In genomic region chr15:43791993-43792760, GRCh38 we compare ENCODE assay signal across 1 cellular context.
TF ChIP-seq lines count a peak whose summit lies in the region.

Gene SERF2 (plus strand): TSS chr15:43792320. CDS start chr15:43792377, 57 bp downstream.

TF ChIP-seq in K562, 482 proteins besides CTCF, POLR2A, EP300 and RAD21 (continued from another document and continues in another):
- TF ChIP-seq AFF4 (CRISPR knock-in tag; IDR thresholded peaks at IDR 0.05) (peak; percentile 64; the same call in 1 of the 2 replicates), ZNF316 (IDR thresholded peaks at IDR 0.05) (peak; percentile 14; the same call in 1 of the 2 replicates), MEF2A (IDR thresholded peaks at IDR 0.05; ENCODE audit: control insufficient read depth, low read depth, low read length) (no peak), STAT5A (IDR thresholded peaks at IDR 0.05; ENCODE audit: borderline replicate concordance, low read length) (no peak), CLOCK (CRISPR knock-in tag; IDR thresholded peaks at IDR 0.05; ENCODE audit: borderline replicate concordance) (peak; percentile 84; the same call in 1 of the 2 replicates), ZBTB7A (IDR thresholded peaks at IDR 0.05; ENCODE audit: borderline replicate concordance, control insufficient read depth, low read depth, low read length) (peak; percentile 97), ZBTB12 (CRISPR knock-in tag; IDR thresholded peaks at IDR 0.05) (peak; percentile 30; the same call in 1 of the 2 replicates), KDM4B (IDR thresholded peaks at IDR 0.05; ENCODE audit: borderline replicate concordance in 2 of 2, low read depth in 1 of 2) (0 out of 4 replicates have a peak, but pooled peaks of 1 of the 2 experiments have one; percentile 34), ZNF431 (CRISPR knock-in tag; IDR thresholded peaks at IDR 0.05) (no peak), HDAC2 (IDR thresholded peaks at IDR 0.05) (no peak), POLR2B (IDR thresholded peaks at IDR 0.05; ENCODE audit: low read depth, partially characterized antibody) (peak; percentile 98), NFIC (IDR thresholded peaks at IDR 0.05) (peak; percentile 57), ZNF609 (CRISPR knock-in tag; IDR thresholded peaks at IDR 0.05; ENCODE audit: borderline replicate concordance) (peak; percentile 91), BRD9 (IDR thresholded peaks at IDR 0.05; ENCODE audit: low read depth, partially characterized antibody) (peak; percentile 22), ZNF143 (CRISPR knock-in tag; IDR thresholded peaks at IDR 0.05) (0 out of 2 replicates have a peak, but pooled peaks have one; percentile 23), SIN3A (IDR thresholded peaks at IDR 0.05; ENCODE audit: borderline replicate concordance in 2 of 2, control insufficient read depth in 1 of 2, low read depth in 2 of 2, low read length in 2 of 2) (peak; percentile 42 to 65; a peak in 2 of 4 replicates), FOXA3 (CRISPR knock-in tag; conservative IDR thresholded peaks at IDR 0.05 in 1 of 2, IDR thresholded peaks at IDR 0.05 in 1 of 2) (no peak), HIVEP1 (CRISPR knock-in tag; IDR thresholded peaks at IDR 0.05) (no peak), SAP30 (IDR thresholded peaks at IDR 0.05; ENCODE audit: borderline replicate concordance, insufficient read depth, low read depth, low read length, poor library complexity, severe bottlenecking) (peak; percentile 82), ZBTB17 (CRISPR knock-in tag; IDR thresholded peaks at IDR 0.05) (0 out of 2 replicates have a peak, but pooled peaks have one; percentile 28), ZHX1 (conservative IDR thresholded peaks at IDR 0.05; ENCODE audit: low read length) (no peak), ZKSCAN3 (CRISPR knock-in tag; IDR thresholded peaks at IDR 0.05) (no peak), KAT2B (IDR thresholded peaks at IDR 0.05; ENCODE audit: low read depth, low read length) (no peak), ZBED1 (IDR thresholded peaks at IDR 0.05) (0 out of 2 replicates have a peak, but pooled peaks have one; percentile 59), GABPB1 (CRISPR knock-in tag; IDR thresholded peaks at IDR 0.05) (peak; percentile 46), MNT (conservative IDR thresholded peaks at IDR 0.05) (peak; percentile 97), SMARCE1 (IDR thresholded peaks at IDR 0.05) (peak; percentile 31; the same call in 1 of the 2 replicates), ZNF280A (IDR thresholded peaks at IDR 0.05; ENCODE audit: low read depth, partially characterized antibody) (no peak), E2F6 (IDR thresholded peaks at IDR 0.05; ENCODE audit: borderline replicate concordance in 1 of 2, extremely low read depth in 1 of 2, insufficient read depth in 1 of 2, insufficient read length in 1 of 2, low read depth in 1 of 2, low read length in 1 of 2, poor library complexity in 1 of 2, severe bottlenecking in 1 of 2) (peak; percentile 92 to 97)
